In genomic region chr2:69054431-69054830, GRCh38 we compare ENCODE assay signal across 10 cellular contexts. TPM values are rescaled to one million over a fixed set of nuclear protein-coding genes. Genes with fewer than 3 reads are reported as not detected.
DNase-seq lines count a peak whose midpoint lies in the region; ATAC-seq, FAIRE-seq and TF ChIP-seq lines count a peak whose summit lies in the region.
"Had no signal": no experiment of that assay in that cellular context is flagged by ENCODE, and none has a peak within 500 bp of the region (broad histone marks: within the 10 kb centered on the region; RNA-seq: fewer than 3 reads in every experiment).

No MANE protein-coding gene starts in this region.

- no peak for FAIRE-seq in urothelium cell line (lab: Jason Lieb, UNC)

- no peak for TF ChIP-seq CTCF in astrocyte of the spinal cord (IDR thresholded peaks at IDR 0.05; ENCODE audit: low read depth, low read length)
- TF ChIP-seq CTCF in left lung (IDR thresholded peaks at IDR 0.05) = no peak

- DNase-seq in AG08395 (ENCODE audit: low spot score) (peak; percentile 4), astrocyte of the spinal cord (ENCODE audit: low read depth, low spot score) (peak; percentile 70), medulla oblongata (ENCODE audit: extremely low spot score) (no peak), left lung (no peak), NCI-H146 (lab: John Stamatoyannopoulos, UW) (no peak), urothelium cell line (ENCODE audit: low spot score) (no peak)
- DNase-seq: IMR-90 had no signal

- H3K4me3 ChIP-seq in astrocyte of the spinal cord (ENCODE audit: low read depth, low read length) (no peak overlapping the region), left lung (no peak overlapping the region)

- in situ Hi-C loops in astrocyte of the spinal cord (cut with HindIII; ENCODE audit: low sequenced_read_pairs) = no loop called here

- H3K27me3 ChIP-seq in left lung = no peaks in the 10 kb centered on the region

- no peaks in the 10 kb centered on the region for H3K36me3 ChIP-seq in left lung

- ATAC-seq in GM18907 (IDR thresholded peaks at IDR 0.05; ENCODE audit: unreplicated experiment) = peak; percentile 74
- ATAC-seq in HG02981 (IDR thresholded peaks at IDR 0.05; ENCODE audit: unreplicated experiment) = peak; percentile 87
- ATAC-seq in left lung = no peak

- H3K9me3 ChIP-seq in left lung = no peaks in the 10 kb centered on the region

- intact Hi-C loops in left lung (cut with DNase I) = no loop called here

- H3K27ac ChIP-seq in left lung = no peak overlapping the region
- H3K27ac ChIP-seq: C4-2B had no signal

- no peaks in the 10 kb centered on the region for H3K4me1 ChIP-seq in left lung

RNA-seq across cellular contexts. Expression of gene ANTXR1, which starts 41.5 kb away (rescaled TPM):
- 100 to 1,000 TPM in 1 of 2 donors, 10 to 100 TPM in 1; 70.2 to 115 TPM for total RNA-seq in left lung

Comparison
In these comparisons a context has a peak if more than half of its experiments do, and no peak if none do; other contexts are left out.
1. DNase-seq: peak in AG08395 (single experiment) and astrocyte of the spinal cord (single experiment); none in medulla oblongata (single experiment), left lung (0 of 2), NCI-H146 (single experiment) and urothelium cell line (single experiment).